In the genomic region with DNA sequence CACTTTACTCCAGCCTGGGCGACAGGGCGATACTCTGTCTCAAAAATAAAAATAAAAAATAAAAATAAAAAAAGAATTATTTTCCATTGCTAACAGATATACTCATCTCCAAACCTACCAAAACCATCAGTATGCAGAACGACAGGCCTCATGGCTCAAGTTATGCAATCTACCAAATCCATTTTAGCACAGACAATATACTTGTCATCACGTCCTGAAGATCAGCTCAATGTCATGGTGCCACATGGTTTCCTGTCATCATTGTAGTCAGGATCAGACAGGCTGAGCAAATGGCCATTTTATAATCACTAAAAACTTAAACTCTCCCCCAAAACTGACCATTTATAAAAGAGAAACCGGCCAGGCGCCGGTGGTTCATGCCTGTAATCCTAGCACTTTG, we compare ENCODE assay signal across 21 cellular contexts.
"Had no signal": no experiment of that assay in that cellular context is flagged by ENCODE, and none has a peak within 500 bp of the region (broad histone marks: within the 10 kb centered on the region; RNA-seq: fewer than 3 reads in every experiment).

No MANE protein-coding gene starts in this region.

- FAIRE-seq: RCC 7860 had no signal

- H3K9me3 ChIP-seq: MG63, SJSA1 had no signal

- H3K27ac ChIP-seq: SJSA1 had no signal

- H3K4me3 ChIP-seq: MG63, SJSA1, SK-N-MC had no signal

- H3K27me3 ChIP-seq: MG63, SJSA1 had no signal

- H3K36me3 ChIP-seq: MG63 had no signal

- DNase-seq: Karpas-422, KG1, MG63, NCI-H1092 treated with DMSO at 0.1 percent for 48 hours, NCI-H1436, NCI-H187, NCI-H2029, NCI-H2081 treated with DMSO at 0.1 percent for 48 hours, NCI-H2171, NCI-H226, NCI-H446, NCI-H510A, NCI-H524 treated with DMSO at 0.1 percent for 48 hours, NCI-H69, NCI-H774, Right ventricle myocardium superior, RPMI8226, SIG-M5 had no signal
